ENCODE assay signal across 8 cellular contexts in genomic region chr19:5627395-5627904, GRCh38. TPM values are rescaled to one million over a fixed set of nuclear protein-coding genes. Genes with fewer than 3 reads are reported as not detected.
DNase-seq lines count a peak whose midpoint lies in the region; TF ChIP-seq lines count a peak whose summit lies in the region.

No MANE protein-coding gene starts in this region.

- intact Hi-C loops in colonic mucosa (cut with DNase I) = no loop called here

- H3K27ac ChIP-seq in RWPE1 (peak overlapping the region; percentile 29; the same call in 1 of the 2 replicates), colonic mucosa (no peak overlapping the region)

- POLR2A ChIA-PET in RWPE1 (lab: Yijun Ruan, JAX; ENCODE audit: low non-redundant PET) = no interaction called here

- H3K27me3 ChIP-seq in GM06990 (replicated peaks; ENCODE audit: control insufficient read depth, insufficient read depth, low read length) (no peaks in the 10 kb centered on the region), colonic mucosa (no peaks in the 10 kb centered on the region)

- peaks cover 22% of the 10 kb centered on the region for H3K36me3 ChIP-seq in GM06990 (ENCODE audit: control insufficient read depth, insufficient read depth, low read length)
- H3K36me3 ChIP-seq in colonic mucosa = peaks cover 20% of the 10 kb centered on the region

- no peak overlapping the region for H3K9ac ChIP-seq in colonic mucosa (ENCODE audit: low read depth in 2 of 2, low read length in 2 of 2)

- no peak for TF ChIP-seq CTCF in GM06990 (IDR thresholded peaks at IDR 0.05; ENCODE audit: insufficient read depth, low read length, poor library complexity, severe bottlenecking)
- no peak for TF ChIP-seq CTCF in RWPE1 (conservative IDR thresholded peaks at IDR 0.05; ENCODE audit: low read depth)
- no peak for TF ChIP-seq CTCF in colonic mucosa (IDR thresholded peaks at IDR 0.05)

- H3K4me3 ChIP-seq in GM06990 (replicated peaks; ENCODE audit: low read depth, low read length) (no peak overlapping the region), colonic mucosa (no peak overlapping the region)

- no peaks in the 10 kb centered on the region for H3K9me3 ChIP-seq in colonic mucosa

- peaks cover 7% of the 10 kb centered on the region for H3K4me1 ChIP-seq in colonic mucosa

- CTCF ChIA-PET in RWPE1 (lab: Yijun Ruan, JAX) = interaction anchor here (0.6 kb wide), 1 partner anchor 401 kb away, joined by 3 read pairs; no protein-coding TSS in a partner anchor

- peak; percentile 23 for DNase-seq in GM06990 (ENCODE audit: extremely low read depth, insufficient read length)
- no peak for DNase-seq in RWPE1 (ENCODE audit: low spot score)
- peak; percentile 56 for DNase-seq in colonic mucosa
- DNase-seq in occipital lobe (lab: John Stamatoyannopoulos, UW) = peak; percentile 15
- no peak for DNase-seq in kidney glomerular epithelial cell (lab: John Stamatoyannopoulos, UW)
- no peak for DNase-seq in H4 (ENCODE audit: low spot score)
- DNase-seq in NCI-H146 (lab: John Stamatoyannopoulos, UW) = no peak
- no peak for DNase-seq in amniotic stem cell (lab: John Stamatoyannopoulos, UW)

RNA-seq across cellular contexts. Expression of gene SAFB, which starts 4.6 kb away (rescaled TPM):
- total RNA-seq in colonic mucosa = 100 to 1,000 TPM in 1 of 2 donors, 10 to 100 TPM in 1; 56.1 to 120 TPM
- 76.6 TPM for total RNA-seq in occipital lobe
- total RNA-seq in H4 (2014; rRNA removed; shearing (Covaris generic)) = 18.4 and 19.5 TPM in 2 replicates

RNA-seq across cellular contexts. Expression of gene SAFB2, which starts 4.9 kb away (rescaled TPM):
- 100 to 1,000 TPM in 1 of 2 donors, 10 to 100 TPM in 1; 46.1 to 108 TPM for total RNA-seq in colonic mucosa
- total RNA-seq in occipital lobe = 44.3 TPM
- total RNA-seq in H4 (2014; rRNA removed; shearing (Covaris generic)) = 10.8 and 19.1 TPM in 2 replicates

RNA-seq across cellular contexts. Expression of gene MICOS13, which starts 52.9 kb away (rescaled TPM):
- total RNA-seq in colonic mucosa = 10 to 100 TPM; 56.0 to 88.0 TPM
- 16.2 TPM for total RNA-seq in occipital lobe
- total RNA-seq in H4 (2014; rRNA removed; shearing (Covaris generic)) = 38.1 and 52.7 TPM in 2 replicates

RNA-seq across cellular contexts. Expression of gene HSD11B1L, which starts 53.4 kb away (rescaled TPM):
- total RNA-seq in colonic mucosa = 1 to 10 TPM; 3.2 to 3.4 TPM
- total RNA-seq in occipital lobe = 16.7 TPM
- 2.4 and 4.9 TPM in 2 replicates for total RNA-seq in H4 (2014; rRNA removed; shearing (Covaris generic))

RNA-seq across cellular contexts. Expression of gene TINCR, which starts 59.7 kb away (rescaled TPM):
- total RNA-seq in colonic mucosa (1 to 10 TPM; 2.2 to 4.4 TPM), occipital lobe (0.31 TPM)
- 2.3 and 4.3 TPM in 2 replicates for total RNA-seq in H4 (2014; rRNA removed; shearing (Covaris generic))

Comparison
In these comparisons a context has a peak if more than half of its experiments do, and no peak if none do; other contexts are left out.
1. DNase-seq: peak in GM06990 (single experiment), colonic mucosa (single experiment) and occipital lobe (single experiment); none in RWPE1 (single experiment), kidney glomerular epithelial cell (single experiment), H4 (single experiment), NCI-H146 (single experiment) and amniotic stem cell (single experiment).